In genomic region chr10:48224296-48224695, GRCh38 we compare ENCODE assay signal across 27 cellular contexts. TPM values are rescaled to one million over a fixed set of nuclear protein-coding genes. Genes with fewer than 3 reads are reported as not detected.
DNase-seq lines count a peak whose midpoint lies in the region; ATAC-seq, FAIRE-seq and TF ChIP-seq lines count a peak whose summit lies in the region.
"Had no signal": no experiment of that assay in that cellular context is flagged by ENCODE, and none has a peak within 500 bp of the region (broad histone marks: within the 10 kb centered on the region; RNA-seq: fewer than 3 reads in every experiment).

No MANE protein-coding gene starts in this region.

- H3K36me3 Mint-ChIP-seq in astrocyte (ENCODE audit: low read depth, unreplicated experiment) = peaks cover 3% of the 10 kb centered on the region
- H3K36me3 Mint-ChIP-seq: CD14-positive monocyte; CD4-positive, alpha-beta memory T cell; CD4-positive, CD25-positive, alpha-beta regulatory T cell; CD8-positive, alpha-beta memory T cell had no signal

- TF ChIP-seq CTCF in astrocyte (IDR thresholded peaks at IDR 0.05; ENCODE audit: insufficient read depth, low read depth, low read length) (no peak), esophagus muscularis mucosa (IDR thresholded peaks at IDR 0.05) (no peak), smooth muscle cell (IDR thresholded peaks at IDR 0.05; ENCODE audit: borderline replicate concordance, insufficient read depth, poor library complexity, severe bottlenecking) (no peak), prostate gland (IDR thresholded peaks at IDR 0.05) (no peak)

- H3K27me3 ChIP-seq in astrocyte (ENCODE audit: insufficient read depth, low read length) (peaks cover 12% of the 10 kb centered on the region), esophagus muscularis mucosa (no peaks in the 10 kb centered on the region), smooth muscle cell (ENCODE audit: low read depth) (no peaks in the 10 kb centered on the region), prostate gland (replicated peaks; ENCODE audit: insufficient read depth) (no peaks in the 10 kb centered on the region)
- H3K27me3 ChIP-seq: BLaER1 had no signal

- intact Hi-C loops in esophagus muscularis mucosa (cut with DNase I) (no loop called here), prostate gland (cut with DNase I) (no loop called here)

- H3K9me3 ChIP-seq in KOPT-K1 (ENCODE audit: insufficient read depth, low read length, poor library complexity, severe bottlenecking) = no peaks in the 10 kb centered on the region
- H3K9me3 ChIP-seq in astrocyte (ENCODE audit: insufficient read depth, low read depth, low read length) = no peaks in the 10 kb centered on the region
- H3K9me3 ChIP-seq in esophagus muscularis mucosa = no peaks in the 10 kb centered on the region
- no peaks in the 10 kb centered on the region for H3K9me3 ChIP-seq in smooth muscle cell (replicated peaks; ENCODE audit: low read depth)
- no peaks in the 10 kb centered on the region for H3K9me3 ChIP-seq in prostate gland
- H3K9me3 ChIP-seq: BE2C, BLaER1 had no signal

- H3K4me1 Mint-ChIP-seq in astrocyte (ENCODE audit: low read depth, unreplicated experiment) = peaks cover 10% of the 10 kb centered on the region
- H3K4me1 Mint-ChIP-seq: CD14-positive monocyte; CD4-positive, alpha-beta memory T cell; CD4-positive, CD25-positive, alpha-beta regulatory T cell had no signal

- no peak overlapping the region for H3K4me3 Mint-ChIP-seq in astrocyte (ENCODE audit: unreplicated experiment)
- H3K4me3 Mint-ChIP-seq: CD14-positive monocyte; CD4-positive, alpha-beta memory T cell; CD4-positive, CD25-positive, alpha-beta regulatory T cell; CD8-positive, alpha-beta memory T cell had no signal

- H3K9me3 Mint-ChIP-seq in astrocyte (ENCODE audit: unreplicated experiment) = peaks cover 7% of the 10 kb centered on the region
- H3K9me3 Mint-ChIP-seq: CD4-positive, CD25-positive, alpha-beta regulatory T cell had no signal

- no peaks in the 10 kb centered on the region for H3K79me2 ChIP-seq in astrocyte (ENCODE audit: insufficient read depth, low read length)
- no peaks in the 10 kb centered on the region for H3K79me2 ChIP-seq in smooth muscle cell (ENCODE audit: low read depth)

- H3K4me2 ChIP-seq in astrocyte (ENCODE audit: low read length) (no peak overlapping the region), smooth muscle cell (peak overlapping the region; percentile 23)

- H3K27ac Mint-ChIP-seq in astrocyte (ENCODE audit: unreplicated experiment) = peak overlapping the region; percentile 21
- H3K27ac Mint-ChIP-seq: CD4-positive, alpha-beta memory T cell; CD4-positive, CD25-positive, alpha-beta regulatory T cell; CD8-positive, alpha-beta memory T cell had no signal

- H2AFZ ChIP-seq in astrocyte (ENCODE audit: low read depth, low read length) (no peak overlapping the region), smooth muscle cell (ENCODE audit: low read depth) (no peak overlapping the region)

- H3K9ac ChIP-seq in astrocyte (ENCODE audit: low read length) (no peak overlapping the region), smooth muscle cell (ENCODE audit: low read depth) (no peak overlapping the region)
- H3K9ac ChIP-seq: BLaER1 had no signal

- H3K27ac ChIP-seq in KOPT-K1 (ENCODE audit: low read depth, low read length, poor library complexity, severe bottlenecking) (peak overlapping the region; percentile 76), astrocyte (ENCODE audit: low read depth, low read length) (no peak overlapping the region), esophagus muscularis mucosa (replicated peaks in 1 of 4) (no peak overlapping the region), smooth muscle cell (ENCODE audit: low read depth) (no peak overlapping the region), prostate gland (no peak overlapping the region)
- H3K27ac ChIP-seq: BLaER1 had no signal

- ATAC-seq in GM18868 (IDR thresholded peaks at IDR 0.05; ENCODE audit: unreplicated experiment) (no peak), GM18858 (IDR thresholded peaks at IDR 0.05; ENCODE audit: unreplicated experiment) (no peak)

- DNase-seq in astrocyte (ENCODE audit: low read depth) = no peak
- peak; percentile 82 for DNase-seq in esophagus muscularis mucosa (ENCODE audit: extremely low spot score)
- DNase-seq in smooth muscle cell (lab: John Stamatoyannopoulos, UW; ENCODE audit: unreplicated experiment) = no peak
- DNase-seq in prostate gland (ENCODE audit: low spot score) = no peak
- DNase-seq in stimulated activated CD8-positive, alpha-beta memory T cell treated with anti-CD3 and anti-CD28 coated beads, Interleukin-4, amount 100 ng/mL, for 48 hours = no peak
- DNase-seq: 8988T; ACHN; BE2C; C1 segment of cervical spinal cord; Caco-2; Calu3; CD4-positive, alpha-beta memory T cell; CD4-positive, CD25-positive, alpha-beta regulatory T cell; CD8-positive, alpha-beta memory T cell; DMS79 treated with DMSO at 0.1 percent for 48 hours; GF-D8 had no signal

- no peak overlapping the region for H3K4me3 ChIP-seq in astrocyte (ENCODE audit: insufficient read depth, low read depth, low read length)
- no peak overlapping the region for H3K4me3 ChIP-seq in esophagus muscularis mucosa
- H3K4me3 ChIP-seq in smooth muscle cell = no peak overlapping the region
- no peak overlapping the region for H3K4me3 ChIP-seq in prostate gland
- H3K4me3 ChIP-seq: BLaER1 had no signal

- no peak for TF ChIP-seq EP300 in esophagus muscularis mucosa (IDR thresholded peaks at IDR 0.05)

- peaks cover 4% of the 10 kb centered on the region for H3F3A ChIP-seq in smooth muscle cell (ENCODE audit: low read depth)

- FAIRE-seq in astrocyte (lab: Jason Lieb, UNC) = no peak
- FAIRE-seq: A204.1, D721Med, G401.6, GM19239 had no signal

- no peaks in the 10 kb centered on the region for H3K4me1 ChIP-seq in astrocyte (ENCODE audit: insufficient read depth, low read length)
- no peaks in the 10 kb centered on the region for H3K4me1 ChIP-seq in esophagus muscularis mucosa
- H3K4me1 ChIP-seq in smooth muscle cell (ENCODE audit: low read depth) = no peaks in the 10 kb centered on the region
- no peaks in the 10 kb centered on the region for H3K4me1 ChIP-seq in prostate gland (replicated peaks)
- H3K4me1 ChIP-seq: BE2C, Caco-2 had no signal

- TF ChIP-seq POLR2A in esophagus muscularis mucosa (IDR thresholded peaks at IDR 0.05; ENCODE audit: low read depth) (no peak), prostate gland (IDR thresholded peaks at IDR 0.05) (no peak)

- no peaks in the 10 kb centered on the region for H3K36me3 ChIP-seq in KOPT-K1 (ENCODE audit: insufficient read depth, low read length)
- no peaks in the 10 kb centered on the region for H3K36me3 ChIP-seq in astrocyte (ENCODE audit: insufficient read depth, low read length)
- no peaks in the 10 kb centered on the region for H3K36me3 ChIP-seq in esophagus muscularis mucosa
- H3K36me3 ChIP-seq in smooth muscle cell (ENCODE audit: low read depth) = no peaks in the 10 kb centered on the region
- no peaks in the 10 kb centered on the region for H3K36me3 ChIP-seq in prostate gland
- H3K36me3 ChIP-seq: BE2C, BLaER1 had no signal

- no peaks in the 10 kb centered on the region for H4K20me1 ChIP-seq in astrocyte (ENCODE audit: insufficient read depth, low read length)
- no peaks in the 10 kb centered on the region for H4K20me1 ChIP-seq in smooth muscle cell (ENCODE audit: low read depth)
- H4K20me1 ChIP-seq: BLaER1 had no signal

- WGBS in esophagus muscularis mucosa = 100% methylated on average over 1 of the region's 1 CpG
- 94% methylated on average over 1 of the region's 1 CpG for WGBS in smooth muscle cell (ENCODE audit: low lambda C conversion rate)
- 95% methylated on average over 1 of the region's 1 CpG for WGBS in prostate gland

- H3K27me3 Mint-ChIP-seq in astrocyte (ENCODE audit: low read depth, unreplicated experiment) = peaks cover 7% of the 10 kb centered on the region

RNA-seq across cellular contexts. Expression of gene FRMPD2, which starts 50.2 kb away (rescaled TPM):
- total RNA-seq in astrocyte (0.39 and 0.43 TPM in 2 replicates), esophagus muscularis mucosa (not detected), smooth muscle cell (not detected in 2 replicates), prostate gland (1 to 10 TPM in 1 of 2 donors, under 1 TPM in 1; 0.97 to 3.4 TPM)
- 0.18 TPM in 1 of 2 replicates, not detected in the other for polyA plus RNA-seq in smooth muscle cell
- total RNA-seq: A673; Caco-2; CD4-positive, alpha-beta memory T cell; CD4-positive, CD25-positive, alpha-beta regulatory T cell; CD8-positive, alpha-beta memory T cell had no signal
- polyA plus RNA-seq: AG04450; CD14-positive monocyte; CD4-positive, alpha-beta memory T cell; CD4-positive, CD25-positive, alpha-beta regulatory T cell; CD8-positive, alpha-beta memory T cell had no signal
